ENCODE assay signal across 1 cellular context in the genomic region with DNA sequence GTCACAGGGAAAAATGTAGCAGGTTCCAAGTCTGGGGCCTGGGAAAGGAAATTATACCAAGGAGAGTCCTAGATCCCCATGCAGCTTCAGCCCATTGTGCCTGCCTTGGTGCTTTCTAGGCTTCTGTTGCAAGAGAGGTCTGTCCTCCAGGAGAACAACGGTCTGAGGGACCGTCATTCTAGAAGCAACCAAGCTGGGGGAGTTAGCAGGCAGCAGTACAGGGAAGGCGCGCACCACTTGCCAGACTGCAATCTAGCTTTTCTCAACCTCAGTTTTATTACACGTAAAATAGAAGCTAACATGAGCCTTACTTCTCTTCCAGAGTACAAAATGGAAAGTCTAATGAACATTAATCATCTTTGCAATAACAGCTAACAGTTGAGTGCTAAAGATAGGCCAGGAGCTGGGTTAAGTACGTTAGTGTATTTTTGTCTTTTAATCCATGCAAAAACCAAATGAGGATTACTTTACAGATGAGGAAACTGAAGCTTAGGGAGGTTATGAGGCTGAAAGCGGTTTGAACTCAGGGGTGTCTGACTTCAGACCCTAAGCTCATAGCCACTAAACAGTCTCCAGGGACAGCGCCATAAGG.
TF ChIP-seq lines count a peak whose summit lies in the region.

No MANE protein-coding gene starts in this region.

TF ChIP-seq in GM23338, 12 proteins besides CTCF, POLR2A, EP300 and RAD21 (continued from another document):
- TF ChIP-seq, protein P1, sequence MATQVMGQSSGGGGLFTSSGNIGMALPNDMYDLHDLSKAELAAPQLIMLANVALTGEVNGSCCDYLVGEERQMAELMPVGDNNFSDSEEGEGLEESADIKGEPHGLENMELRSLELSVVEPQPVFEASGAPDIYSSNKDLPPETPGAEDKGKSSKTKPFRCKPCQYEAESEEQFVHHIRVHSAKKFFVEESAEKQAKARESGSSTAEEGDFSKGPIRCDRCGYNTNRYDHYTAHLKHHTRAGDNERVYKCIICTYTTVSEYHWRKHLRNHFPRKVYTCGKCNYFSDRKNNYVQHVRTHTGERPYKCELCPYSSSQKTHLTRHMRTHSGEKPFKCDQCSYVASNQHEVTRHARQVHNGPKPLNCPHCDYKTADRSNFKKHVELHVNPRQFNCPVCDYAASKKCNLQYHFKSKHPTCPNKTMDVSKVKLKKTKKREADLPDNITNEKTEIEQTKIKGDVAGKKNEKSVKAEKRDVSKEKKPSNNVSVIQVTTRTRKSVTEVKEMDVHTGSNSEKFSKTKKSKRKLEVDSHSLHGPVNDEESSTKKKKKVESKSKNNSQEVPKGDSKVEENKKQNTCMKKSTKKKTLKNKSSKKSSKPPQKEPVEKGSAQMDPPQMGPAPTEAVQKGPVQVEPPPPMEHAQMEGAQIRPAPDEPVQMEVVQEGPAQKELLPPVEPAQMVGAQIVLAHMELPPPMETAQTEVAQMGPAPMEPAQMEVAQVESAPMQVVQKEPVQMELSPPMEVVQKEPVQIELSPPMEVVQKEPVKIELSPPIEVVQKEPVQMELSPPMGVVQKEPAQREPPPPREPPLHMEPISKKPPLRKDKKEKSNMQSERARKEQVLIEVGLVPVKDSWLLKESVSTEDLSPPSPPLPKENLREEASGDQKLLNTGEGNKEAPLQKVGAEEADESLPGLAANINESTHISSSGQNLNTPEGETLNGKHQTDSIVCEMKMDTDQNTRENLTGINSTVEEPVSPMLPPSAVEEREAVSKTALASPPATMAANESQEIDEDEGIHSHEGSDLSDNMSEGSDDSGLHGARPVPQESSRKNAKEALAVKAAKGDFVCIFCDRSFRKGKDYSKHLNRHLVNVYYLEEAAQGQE (IDR thresholded peaks at IDR 0.05; ENCODE audit: unreplicated experiment), result no peak
- TF ChIP-seq CREB1 (CRISPR knock-in tag; IDR thresholded peaks at IDR 0.05; ENCODE audit: low read depth) (no peak), POLR2AphosphoS5 (IDR thresholded peaks at IDR 0.05; ENCODE audit: low read depth) (no peak), JUNB (IDR thresholded peaks at IDR 0.05; ENCODE audit: unreplicated experiment) (no peak), ZNF114 (CRISPR knock-in tag; IDR thresholded peaks at IDR 0.05) (no peak), EZH2 (IDR thresholded peaks at IDR 0.05; ENCODE audit: low read depth, unreplicated experiment) (no peak)
